22 cellular contexts compared by ENCODE assay signal in genomic region chr11:83676061-83676460, GRCh38.
"Had no signal": no experiment of that assay in that cellular context is flagged by ENCODE, and none has a peak within 500 bp of the region (broad histone marks: within the 10 kb centered on the region; RNA-seq: fewer than 3 reads in every experiment).

No MANE protein-coding gene starts in this region.

- H3K27ac ChIP-seq: breast epithelium, PC-9 had no signal

- H3K4me1 Mint-ChIP-seq: activated CD4-positive, alpha-beta memory T cell treated with anti-CD3 and anti-CD28 coated beads, Interleukin-2, amount 10 ng/mL, durations not matched to agents 7 days and 5 days; activated naive CD4-positive, alpha-beta T cell treated with anti-CD3 and anti-CD28 coated beads, Interleukin-2, amount 10 ng/mL, durations not matched to agents 7 days and 5 days; activated naive CD8-positive, alpha-beta T cell treated with anti-CD3 and anti-CD28 coated beads for 36 hours; T-helper 17 cell had no signal

- H3K4me3 ChIP-seq: breast epithelium, PC-9 had no signal

- H3K36me3 ChIP-seq: breast epithelium had no signal

- DNase-seq: activated B cell treated with CpG ODN at 0.5 μM for 24 hours; activated CD4-positive, alpha-beta memory T cell treated with anti-CD3 and anti-CD28 coated beads, Interleukin-2, amount 10 ng/mL, durations not matched to agents 7 days and 5 days; activated CD4-positive, alpha-beta T cell treated with anti-CD3 and anti-CD28 coated beads, Interleukin-2, amount 50 U/mL, for 1 hour; activated gamma-delta T cell treated with Interleukin-2 at 50 U/mL for 16 hours; activated naive CD4-positive, alpha-beta T cell treated with anti-CD3 and anti-CD28 coated beads, Interleukin-2, amount 10 ng/mL, durations not matched to agents 7 days and 5 days; activated naive CD8-positive, alpha-beta T cell treated with anti-CD3 and anti-CD28 coated beads for 36 hours; activated T-cell treated with anti-CD3 and anti-CD28 coated beads for 4 hours; activated T-cell treated with anti-CD3 and anti-CD28 coated beads, Interleukin-2, amount 50 U/mL, for 48 hours; caudate nucleus; KG1; NCI-H1048; NCI-H1930; NCI-H2171; NCI-H2227 treated with DMSO at 0.1 percent for 48 hours; NCI-H510A; NCI-H526 treated with DMSO at 0.1 percent for 48 hours; PC-9; SHP77 treated with DMSO at 0.1 percent for 48 hours; T-helper 17 cell; T-helper 9 cell had no signal

- H3K36me3 Mint-ChIP-seq: activated naive CD4-positive, alpha-beta T cell treated with anti-CD3 and anti-CD28 coated beads, Interleukin-2, amount 10 ng/mL, durations not matched to agents 7 days and 5 days; activated naive CD8-positive, alpha-beta T cell treated with anti-CD3 and anti-CD28 coated beads for 36 hours had no signal

- H3K9me3 Mint-ChIP-seq: activated B cell treated with CpG ODN at 0.5 μM for 24 hours; activated CD4-positive, alpha-beta memory T cell treated with anti-CD3 and anti-CD28 coated beads, Interleukin-2, amount 10 ng/mL, durations not matched to agents 7 days and 5 days; activated naive CD4-positive, alpha-beta T cell treated with anti-CD3 and anti-CD28 coated beads, Interleukin-2, amount 10 ng/mL, durations not matched to agents 7 days and 5 days; activated naive CD8-positive, alpha-beta T cell treated with anti-CD3 and anti-CD28 coated beads for 36 hours; activated T-helper 2 cell treated with anti-CD3 and anti-CD28 coated beads, Interferon-gamma antibody, Interleukin-2, Interleukin-4, amounts not matched to agents 10 μg/mL and 5 μg/mL and 100 μg/mL, durations not matched to agents 14 hours and 24 hours and 36 hours had no signal

- ATAC-seq: T-helper 17 cell had no signal

- H3K9me3 ChIP-seq: breast epithelium had no signal

- H3K4me3 Mint-ChIP-seq: activated B cell treated with CpG ODN at 0.5 μM for 24 hours; activated CD4-positive, alpha-beta memory T cell treated with anti-CD3 and anti-CD28 coated beads, Interleukin-2, amount 10 ng/mL, durations not matched to agents 7 days and 5 days; activated naive CD4-positive, alpha-beta T cell treated with anti-CD3 and anti-CD28 coated beads, Interleukin-2, amount 10 ng/mL, durations not matched to agents 7 days and 5 days; activated naive CD8-positive, alpha-beta T cell treated with anti-CD3 and anti-CD28 coated beads for 36 hours; T-helper 17 cell had no signal

- H3K27me3 Mint-ChIP-seq: activated CD4-positive, alpha-beta memory T cell treated with anti-CD3 and anti-CD28 coated beads, Interleukin-2, amount 10 ng/mL, durations not matched to agents 7 days and 5 days; activated naive CD4-positive, alpha-beta T cell treated with anti-CD3 and anti-CD28 coated beads, Interleukin-2, amount 10 ng/mL, durations not matched to agents 7 days and 5 days had no signal

- H2AFZ ChIP-seq: PC-9 had no signal

- H3K4me2 ChIP-seq: PC-9 had no signal

- H3K27ac Mint-ChIP-seq: activated B cell treated with CpG ODN at 0.5 μM for 24 hours; activated CD4-positive, alpha-beta memory T cell treated with anti-CD3 and anti-CD28 coated beads, Interleukin-2, amount 10 ng/mL, durations not matched to agents 7 days and 5 days; activated naive CD4-positive, alpha-beta T cell treated with anti-CD3 and anti-CD28 coated beads, Interleukin-2, amount 10 ng/mL, durations not matched to agents 7 days and 5 days; activated naive CD8-positive, alpha-beta T cell treated with anti-CD3 and anti-CD28 coated beads for 36 hours; activated T-helper 2 cell treated with anti-CD3 and anti-CD28 coated beads, Interferon-gamma antibody, Interleukin-2, Interleukin-4, amounts not matched to agents 10 μg/mL and 5 μg/mL and 100 μg/mL, durations not matched to agents 14 hours and 24 hours and 36 hours; T-helper 17 cell had no signal
